ENCODE assay signal across 3 cellular contexts in genomic region chr16:3317315-3317999, GRCh38.
TF ChIP-seq lines count a peak whose summit lies in the region.

No MANE protein-coding gene starts in this region.

TF ChIP-seq in SK-N-SH, 30 proteins besides CTCF, POLR2A, EP300 and RAD21:
- TF ChIP-seq FOSL2 (IDR thresholded peaks at IDR 0.05; ENCODE audit: borderline replicate concordance, low read depth) (no peak), TCF12 (IDR thresholded peaks at IDR 0.05) (peak; percentile 18; the same call in 1 of the 2 replicates)

TF ChIP-seq in SK-N-SH treated with all-trans-retinoic acid at 6 μM for 48 hours, 23 proteins besides CTCF, POLR2A, EP300 and RAD21:
- TF ChIP-seq TOX (CRISPR knock-in tag; IDR thresholded peaks at IDR 0.05; ENCODE audit: borderline replicate concordance) (no peak), POU6F1 (CRISPR knock-in tag; IDR thresholded peaks at IDR 0.05; ENCODE audit: borderline replicate concordance, low read depth) (no peak), TSHZ2 (CRISPR knock-in tag; IDR thresholded peaks at IDR 0.05) (no peak), ZC3H10 (CRISPR knock-in tag; IDR thresholded peaks at IDR 0.05) (no peak), PPARA (CRISPR knock-in tag; IDR thresholded peaks at IDR 0.05; ENCODE audit: borderline replicate concordance) (no peak), CSDC2 (CRISPR knock-in tag; IDR thresholded peaks at IDR 0.05) (no peak), ZFP3 (CRISPR knock-in tag; IDR thresholded peaks at IDR 0.05) (no peak), ISL1 (CRISPR knock-in tag; IDR thresholded peaks at IDR 0.05) (no peak), RARB (CRISPR knock-in tag; IDR thresholded peaks at IDR 0.05) (no peak), BACH2 (CRISPR knock-in tag; IDR thresholded peaks at IDR 0.05; ENCODE audit: borderline replicate concordance) (no peak), ZNF8 (CRISPR knock-in tag; IDR thresholded peaks at IDR 0.05) (no peak), ZFP30 (CRISPR knock-in tag; IDR thresholded peaks at IDR 0.05) (no peak), ARNTL (CRISPR knock-in tag; IDR thresholded peaks at IDR 0.05; ENCODE audit: borderline replicate concordance, low read depth) (no peak), ESRRG (CRISPR knock-in tag; IDR thresholded peaks at IDR 0.05) (no peak), ZNF565 (CRISPR knock-in tag; conservative IDR thresholded peaks at IDR 0.05; ENCODE audit: low read depth) (no peak), GLIS3 (CRISPR knock-in tag; IDR thresholded peaks at IDR 0.05) (no peak), CREB5 (CRISPR knock-in tag; IDR thresholded peaks at IDR 0.05; ENCODE audit: low read depth) (no peak)
TF ChIP-seq in SK-N-SH treated with all-trans-retinoic acid at 6 μM for 48 hours: peak in this region for 0.

TF ChIP-seq in H1, 55 proteins besides CTCF, POLR2A, EP300 and RAD21:
- TF ChIP-seq PHF8 (conservative IDR thresholded peaks at IDR 0.05; ENCODE audit: low read depth, low read length) (no peak), ATF2 (IDR thresholded peaks at IDR 0.05; ENCODE audit: low read length) (0 out of 2 replicates have a peak, but pooled peaks have one; percentile 41), SIX5 (IDR thresholded peaks at IDR 0.05; ENCODE audit: low read depth, low read length) (no peak), POU5F1 (IDR thresholded peaks at IDR 0.05; ENCODE audit: low read depth, low read length) (no peak), SIRT6 (IDR thresholded peaks at IDR 0.05; ENCODE audit: low read length) (no peak), SP1 (IDR thresholded peaks at IDR 0.05; ENCODE audit: low read depth, low read length) (no peak), CHD1 (IDR thresholded peaks at IDR 0.05; ENCODE audit: low read depth, low read length) (no peak), CHD7 (IDR thresholded peaks at IDR 0.05; ENCODE audit: insufficient replicate concordance, low read length) (no peak), CBX5 (IDR thresholded peaks at IDR 0.05; ENCODE audit: low read depth, low read length) (0 out of 2 replicates have a peak, but pooled peaks have one; percentile 64), CHD2 (IDR thresholded peaks at IDR 0.05; ENCODE audit: low read length) (0 out of 2 replicates have a peak, but pooled peaks have one; percentile 12), E2F6 (IDR thresholded peaks at IDR 0.05) (no peak), SP4 (IDR thresholded peaks at IDR 0.05; ENCODE audit: low read length) (no peak), RBBP5 (IDR thresholded peaks at IDR 0.05; ENCODE audit: borderline replicate concordance, low read depth, low read length) (no peak), NRF1 (IDR thresholded peaks at IDR 0.05; ENCODE audit: low read depth, low read length) (no peak), HDAC2 (IDR thresholded peaks at IDR 0.05; ENCODE audit: borderline replicate concordance in 1 of 2, low read depth in 2 of 2, low read length in 2 of 2) (peak in 1 of 2 experiments; percentile 39; a peak in 1 of 4 replicates), CEBPB (IDR thresholded peaks at IDR 0.05; ENCODE audit: low read depth, low read length) (peak; percentile 13; the same call in 1 of the 2 replicates), MAFK (IDR thresholded peaks at IDR 0.05; ENCODE audit: low read depth, low read length) (no peak), KDM4A (IDR thresholded peaks at IDR 0.05; ENCODE audit: low read depth, low read length, severe bottlenecking) (no peak), KDM1A (IDR thresholded peaks at IDR 0.05; ENCODE audit: borderline replicate concordance, low read length) (peak; percentile 95), ASH2L (IDR thresholded peaks at IDR 0.05; ENCODE audit: low read length) (no peak), JUN (IDR thresholded peaks at IDR 0.05; ENCODE audit: low read depth, low read length) (no peak), FOSL1 (IDR thresholded peaks at IDR 0.05; ENCODE audit: insufficient read depth, low read depth, low read length) (no peak)
